19 cellular contexts compared by ENCODE assay signal in the genomic region with DNA sequence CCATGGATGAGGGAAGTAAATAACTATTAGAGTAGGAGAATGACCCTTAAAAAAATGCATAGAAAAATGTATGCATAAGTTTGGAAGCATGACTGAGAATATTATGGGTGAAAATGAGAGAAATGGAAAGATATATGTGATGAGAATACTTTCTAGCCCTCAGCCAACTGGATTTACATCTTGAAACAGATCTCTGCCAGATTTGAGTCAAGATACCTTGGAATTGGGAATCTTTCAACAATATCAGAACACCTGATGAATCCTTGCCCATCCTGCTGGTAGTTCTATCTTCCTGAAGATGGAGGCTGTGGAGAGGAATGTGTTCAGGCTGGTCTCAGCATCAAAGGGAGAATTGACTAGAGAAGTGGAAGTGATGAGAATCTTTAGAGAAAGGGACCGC.
"Had no signal": no experiment of that assay in that cellular context is flagged by ENCODE, and none has a peak within 500 bp of the region (broad histone marks: within the 10 kb centered on the region; RNA-seq: fewer than 3 reads in every experiment).

No MANE protein-coding gene starts in this region.

- H3K27ac ChIP-seq: brain microvascular endothelial cell, foreskin keratinocyte, pancreas, thyroid gland, uterus, WERI-Rb-1 had no signal

- H3K4me3 ChIP-seq: pancreas, thyroid gland, uterus had no signal

- ATAC-seq: activated CD8-positive, alpha-beta T cell treated with anti-CD3 and anti-CD28 coated beads for 36 hours; foreskin keratinocyte; left ventricle myocardium superior; pancreas had no signal

- H3K36me3 ChIP-seq: brain microvascular endothelial cell, pancreas, thyroid gland, uterus had no signal

- H3K9me3 ChIP-seq: pancreas, thyroid gland, uterus had no signal

- H3K4me3 Mint-ChIP-seq: activated CD8-positive, alpha-beta T cell treated with anti-CD3 and anti-CD28 coated beads for 36 hours; central memory CD8-positive, alpha-beta T cell; neural crest cell; T-helper 1 cell treated with Interleukin-12 subunit alpha and Interleukin-12 subunit beta and Interleukin-4 antibody, amounts not matched to agents 30 μg/mL and 1 μg/mL, for 36 hours had no signal

- H3K27me3 Mint-ChIP-seq: activated CD8-positive, alpha-beta T cell treated with anti-CD3 and anti-CD28 coated beads for 36 hours; central memory CD8-positive, alpha-beta T cell had no signal

- H3K27me3 ChIP-seq: brain microvascular endothelial cell, foreskin keratinocyte, pancreas, thyroid gland, uterus had no signal

- H3K9me3 Mint-ChIP-seq: central memory CD8-positive, alpha-beta T cell; neural crest cell had no signal

- DNase-seq: activated CD4-positive, alpha-beta T cell treated with anti-CD3 and anti-CD28 coated beads for 4 hours; activated CD8-positive, alpha-beta T cell treated with anti-CD3 and anti-CD28 coated beads for 36 hours; activated naive CD4-positive, alpha-beta T cell treated with anti-CD3 and anti-CD28 coated beads, Interleukin-2, amount 50 U/mL, for 16 hours; brain microvascular endothelial cell; cortex of kidney; effector CD8-positive, alpha-beta T cell; foreskin keratinocyte; glutamatergic neuron; hypothalamus; left ventricle myocardium superior; mesendoderm; pancreas; stimulated activated CD4-positive, alpha-beta T cell treated with anti-CD3 and anti-CD28 coated beads, Interleukin-1b, Interleukin-23, amount 100 ng/mL, for 48 hours; thyroid gland; uterus; WERI-Rb-1 had no signal

- H3K27ac Mint-ChIP-seq: activated CD8-positive, alpha-beta T cell treated with anti-CD3 and anti-CD28 coated beads for 36 hours; T-helper 1 cell treated with Interleukin-12 subunit alpha and Interleukin-12 subunit beta and Interleukin-4 antibody, amounts not matched to agents 30 μg/mL and 1 μg/mL, for 36 hours had no signal

- H3K4me1 ChIP-seq: uterus had no signal
